In the genomic region with DNA sequence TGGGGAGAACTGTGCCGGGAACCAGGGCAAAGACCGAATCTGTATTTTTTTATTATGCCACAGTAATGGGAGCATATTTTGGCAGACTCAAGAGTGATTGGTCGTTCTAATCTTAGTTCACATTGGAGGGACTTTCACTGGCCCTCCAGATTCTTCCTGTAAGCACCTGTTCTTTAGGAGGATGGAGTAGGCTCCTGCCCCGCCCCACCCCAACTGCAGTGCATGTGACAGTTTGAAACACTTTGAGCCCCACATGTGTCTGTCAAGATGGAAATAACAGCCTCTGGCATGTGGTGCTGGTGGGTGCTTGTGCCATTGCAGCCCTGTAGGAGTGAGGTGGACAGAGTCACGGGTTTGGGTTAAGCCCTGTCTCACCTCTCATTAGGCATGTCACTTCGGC, we compare ENCODE assay signal across 38 cellular contexts. TPM values are rescaled to one million over a fixed set of nuclear protein-coding genes. Genes with fewer than 3 reads are reported as not detected.
"Had no signal": no experiment of that assay in that cellular context is flagged by ENCODE, and none has a peak within 500 bp of the region (broad histone marks: within the 10 kb centered on the region; RNA-seq: fewer than 3 reads in every experiment).

No MANE protein-coding gene starts in this region.

- H3K27ac ChIP-seq: adrenal gland, breast epithelium, cardiac muscle cell, coronary artery, dorsolateral prefrontal cortex, foreskin keratinocyte had no signal

- H3K9me3 Mint-ChIP-seq: activated CD4-positive, alpha-beta memory T cell treated with anti-CD3 and anti-CD28 coated beads for 36 hours; activated CD4-positive, alpha-beta T cell treated with anti-CD3 and anti-CD28 coated beads, Interleukin-2, amount 10 ng/mL, durations not matched to agents 24 days and 14 days; activated naive CD4-positive, alpha-beta T cell treated with anti-CD3 and anti-CD28 coated beads for 36 hours; activated naive CD4-positive, alpha-beta T cell treated with anti-CD3 and anti-CD28 coated beads, Interleukin-2, amount 50 U/mL, for 24 hours; activated naive CD8-positive, alpha-beta T cell treated with anti-CD3 and anti-CD28 coated beads for 36 hours; activated naive CD8-positive, alpha-beta T cell treated with anti-CD3 and anti-CD28 coated beads, Interleukin-2, amount 50 U/mL, for 24 hours; activated T-helper 1 cell treated with anti-CD3 and anti-CD28 coated beads, Interleukin-12 subunit alpha, Interleukin-12 subunit beta, Interleukin-2, Interleukin-4 antibody, amounts not matched to agents 30 ng/mL and 10 ng/mL and 1 ng/mL, durations not matched to agents 14 hours and 24 hours and 36 hours; activated T-helper 2 cell treated with anti-CD3 and anti-CD28 coated beads, Interferon-gamma antibody, Interleukin-2, Interleukin-4, amounts not matched to agents 10 μg/mL and 5 μg/mL and 100 μg/mL, durations not matched to agents 14 hours and 24 hours and 36 hours; brain; dendritic cell treated with granulocyte-macrophage colony-stimulating factor and Interleukin-4, amounts not matched to agents 40 ng/mL and 50 ng/mL, for 4 days; endodermal cell had no signal

- H3K27ac Mint-ChIP-seq: activated CD4-positive, alpha-beta memory T cell treated with anti-CD3 and anti-CD28 coated beads for 36 hours; activated CD4-positive, alpha-beta T cell treated with anti-CD3 and anti-CD28 coated beads for 36 hours; activated CD4-positive, alpha-beta T cell treated with anti-CD3 and anti-CD28 coated beads, Interleukin-2, amount 10 ng/mL, durations not matched to agents 24 days and 14 days; activated CD8-positive, alpha-beta memory T cell treated with anti-CD3 and anti-CD28 coated beads, Interleukin-2, amount 10 ng/mL, durations not matched to agents 7 days and 5 days; activated CD8-positive, alpha-beta T cell treated with anti-CD3 and anti-CD28 coated beads, Interleukin-2, amount 10 ng/mL, durations not matched to agents 7 days and 5 days; activated naive CD4-positive, alpha-beta T cell treated with anti-CD3 and anti-CD28 coated beads for 36 hours; activated naive CD4-positive, alpha-beta T cell treated with anti-CD3 and anti-CD28 coated beads, Interleukin-2, amount 50 U/mL, for 24 hours; activated naive CD8-positive, alpha-beta T cell treated with anti-CD3 and anti-CD28 coated beads for 36 hours; activated naive CD8-positive, alpha-beta T cell treated with anti-CD3 and anti-CD28 coated beads, Interleukin-2, amount 50 U/mL, for 24 hours; activated T-helper 1 cell treated with anti-CD3 and anti-CD28 coated beads, Interleukin-12 subunit alpha, Interleukin-12 subunit beta, Interleukin-2, Interleukin-4 antibody, amounts not matched to agents 30 ng/mL and 10 ng/mL and 1 ng/mL, durations not matched to agents 14 hours and 24 hours and 36 hours; activated T-helper 2 cell treated with anti-CD3 and anti-CD28 coated beads, Interferon-gamma antibody, Interleukin-2, Interleukin-4, amounts not matched to agents 10 μg/mL and 5 μg/mL and 100 μg/mL, durations not matched to agents 14 hours and 24 hours and 36 hours; dendritic cell treated with granulocyte-macrophage colony-stimulating factor and Interleukin-4, amounts not matched to agents 40 ng/mL and 50 ng/mL, for 4 days; endodermal cell had no signal

- ATAC-seq: activated CD4-positive, alpha-beta T cell treated with anti-CD3 and anti-CD28 coated beads for 36 hours; activated CD8-positive, alpha-beta memory T cell treated with anti-CD3 and anti-CD28 coated beads, Interleukin-2, amount 10 ng/mL, durations not matched to agents 7 days and 5 days; activated CD8-positive, alpha-beta T cell treated with anti-CD3 and anti-CD28 coated beads, Interleukin-2, amount 10 ng/mL, durations not matched to agents 7 days and 5 days; activated naive CD8-positive, alpha-beta T cell treated with anti-CD3 and anti-CD28 coated beads, Interleukin-2, amount 50 U/mL, for 24 hours; esophagus mucosa; foreskin keratinocyte; gastrocnemius medialis had no signal

- H3K36me3 Mint-ChIP-seq: activated CD4-positive, alpha-beta memory T cell treated with anti-CD3 and anti-CD28 coated beads for 36 hours; activated CD8-positive, alpha-beta memory T cell treated with anti-CD3 and anti-CD28 coated beads, Interleukin-2, amount 10 ng/mL, durations not matched to agents 7 days and 5 days; activated naive CD4-positive, alpha-beta T cell treated with anti-CD3 and anti-CD28 coated beads, Interleukin-2, amount 50 U/mL, for 24 hours; activated naive CD8-positive, alpha-beta T cell treated with anti-CD3 and anti-CD28 coated beads for 36 hours; brain had no signal

- H3K9me3 ChIP-seq: adrenal gland, breast epithelium, gastrocnemius medialis had no signal

- H3K27me3 Mint-ChIP-seq: activated naive CD8-positive, alpha-beta T cell treated with anti-CD3 and anti-CD28 coated beads, Interleukin-2, amount 50 U/mL, for 24 hours; dendritic cell treated with granulocyte-macrophage colony-stimulating factor and Interleukin-4, amounts not matched to agents 40 ng/mL and 50 ng/mL, for 4 days had no signal

- H3K4me3 Mint-ChIP-seq: activated CD4-positive, alpha-beta memory T cell treated with anti-CD3 and anti-CD28 coated beads for 36 hours; activated CD4-positive, alpha-beta T cell treated with anti-CD3 and anti-CD28 coated beads for 36 hours; activated CD4-positive, alpha-beta T cell treated with anti-CD3 and anti-CD28 coated beads, Interleukin-2, amount 10 ng/mL, durations not matched to agents 24 days and 14 days; activated CD8-positive, alpha-beta memory T cell treated with anti-CD3 and anti-CD28 coated beads, Interleukin-2, amount 10 ng/mL, durations not matched to agents 7 days and 5 days; activated CD8-positive, alpha-beta T cell treated with anti-CD3 and anti-CD28 coated beads, Interleukin-2, amount 10 ng/mL, durations not matched to agents 7 days and 5 days; activated naive CD4-positive, alpha-beta T cell treated with anti-CD3 and anti-CD28 coated beads for 36 hours; activated naive CD4-positive, alpha-beta T cell treated with anti-CD3 and anti-CD28 coated beads, Interleukin-2, amount 50 U/mL, for 24 hours; activated naive CD8-positive, alpha-beta T cell treated with anti-CD3 and anti-CD28 coated beads for 36 hours; activated naive CD8-positive, alpha-beta T cell treated with anti-CD3 and anti-CD28 coated beads, Interleukin-2, amount 50 U/mL, for 24 hours; activated T-helper 1 cell treated with anti-CD3 and anti-CD28 coated beads, Interleukin-12 subunit alpha, Interleukin-12 subunit beta, Interleukin-2, Interleukin-4 antibody, amounts not matched to agents 30 ng/mL and 10 ng/mL and 1 ng/mL, durations not matched to agents 14 hours and 24 hours and 36 hours; brain; dendritic cell treated with granulocyte-macrophage colony-stimulating factor and Interleukin-4, amounts not matched to agents 40 ng/mL and 50 ng/mL, for 4 days; endodermal cell had no signal

- H3K27me3 ChIP-seq: adrenal gland, breast epithelium, dorsolateral prefrontal cortex, foreskin keratinocyte, gastrocnemius medialis had no signal

- H3K36me3 ChIP-seq: breast epithelium, cardiac muscle cell, gastrocnemius medialis had no signal

- DNase-seq: activated CD4-positive, alpha-beta memory T cell treated with anti-CD3 and anti-CD28 coated beads for 36 hours; activated CD4-positive, alpha-beta T cell treated with anti-CD3 and anti-CD28 coated beads for 36 hours; activated CD4-positive, alpha-beta T cell treated with anti-CD3 and anti-CD28 coated beads, Interleukin-2, amount 10 ng/mL, durations not matched to agents 24 days and 14 days; activated CD4-positive, CD25-positive, alpha-beta regulatory T cell; activated CD4-positive, CD25-positive, alpha-beta regulatory T cell treated with anti-CD3 and anti-CD28 coated beads, Interleukin-2, amount 50 U/mL, for 72 hours; activated CD8-positive, alpha-beta memory T cell treated with anti-CD3 and anti-CD28 coated beads, Interleukin-2, amount 10 ng/mL, durations not matched to agents 7 days and 5 days; activated CD8-positive, alpha-beta memory T cell treated with anti-CD3 and anti-CD28 coated beads, Interleukin-2, amount 50 U/mL, for 4 hours; activated CD8-positive, alpha-beta T cell treated with anti-CD3 and anti-CD28 coated beads, Interleukin-2, amount 10 ng/mL, durations not matched to agents 7 days and 5 days; activated effector memory CD4-positive, alpha-beta T cell treated with anti-CD3 and anti-CD28 coated beads, Interleukin-2, amount 50 U/mL, for 16 hours; activated naive CD4-positive, alpha-beta T cell treated with anti-CD3 and anti-CD28 coated beads for 36 hours; activated naive CD8-positive, alpha-beta T cell treated with anti-CD3 and anti-CD28 coated beads for 36 hours; activated naive CD8-positive, alpha-beta T cell treated with anti-CD3 and anti-CD28 coated beads, Interleukin-2, amount 50 U/mL, for 24 hours; activated T-cell treated with anti-CD3 and anti-CD28 coated beads, Interleukin-2, amount 50 U/mL, for 1 hour; activated T-cell treated with anti-CD3 and anti-CD28 coated beads, Interleukin-2, amount 50 U/mL, for 48 hours; adrenal gland; amygdala; aorta; central memory CD4-positive, alpha-beta T cell; cerebellar nuclear complex; dorsolateral prefrontal cortex; effector memory CD4-positive, alpha-beta T cell; endodermal cell; foreskin keratinocyte; gastrocnemius medialis; glutamatergic neuron; T-helper 2 cell had no signal

- H3K4me1 Mint-ChIP-seq: activated CD4-positive, alpha-beta T cell treated with anti-CD3 and anti-CD28 coated beads for 36 hours; activated CD4-positive, alpha-beta T cell treated with anti-CD3 and anti-CD28 coated beads, Interleukin-2, amount 10 ng/mL, durations not matched to agents 24 days and 14 days; activated CD8-positive, alpha-beta memory T cell treated with anti-CD3 and anti-CD28 coated beads, Interleukin-2, amount 10 ng/mL, durations not matched to agents 7 days and 5 days; activated naive CD4-positive, alpha-beta T cell treated with anti-CD3 and anti-CD28 coated beads, Interleukin-2, amount 50 U/mL, for 24 hours; activated naive CD8-positive, alpha-beta T cell treated with anti-CD3 and anti-CD28 coated beads for 36 hours; activated naive CD8-positive, alpha-beta T cell treated with anti-CD3 and anti-CD28 coated beads, Interleukin-2, amount 50 U/mL, for 24 hours had no signal

- H3K4me3 ChIP-seq: adrenal gland, breast epithelium, cardiac muscle cell, coronary artery, dorsolateral prefrontal cortex, gastrocnemius medialis had no signal

- H3K4me1 ChIP-seq: foreskin keratinocyte had no signal

RNA-seq across cellular contexts. Expression of gene TXNDC2, which starts 43.3 kb away (rescaled TPM):
- total RNA-seq: activated CD4-positive, alpha-beta memory T cell treated with anti-CD3 and anti-CD28 coated beads for 36 hours; activated CD4-positive, alpha-beta T cell treated with anti-CD3 and anti-CD28 coated beads for 36 hours; activated CD4-positive, alpha-beta T cell treated with anti-CD3 and anti-CD28 coated beads, Interleukin-2, amount 10 ng/mL, durations not matched to agents 24 days and 14 days; activated CD8-positive, alpha-beta memory T cell treated with anti-CD3 and anti-CD28 coated beads for 36 hours; activated CD8-positive, alpha-beta memory T cell treated with anti-CD3 and anti-CD28 coated beads, Interleukin-2, amount 10 ng/mL, durations not matched to agents 7 days and 5 days; activated CD8-positive, alpha-beta T cell treated with anti-CD3 and anti-CD28 coated beads, Interleukin-2, amount 10 ng/mL, durations not matched to agents 7 days and 5 days; activated naive CD4-positive, alpha-beta T cell treated with anti-CD3 and anti-CD28 coated beads for 36 hours; activated naive CD8-positive, alpha-beta T cell treated with anti-CD3 and anti-CD28 coated beads for 36 hours; cardiac muscle cell; endodermal cell; epithelial cell of proximal tubule; esophagus mucosa; foreskin keratinocyte; gastrocnemius medialis; T-helper 1 cell treated with Interleukin-12 subunit alpha and Interleukin-12 subunit beta and Interleukin-4 antibody, amounts not matched to agents 30 ng/mL and 1 ng/mL, for 36 hours had no signal
- polyA plus RNA-seq: aorta, cardiac muscle cell had no signal
